Comparison of ENCODE assay signal across 23 cellular contexts in the genomic region with DNA sequence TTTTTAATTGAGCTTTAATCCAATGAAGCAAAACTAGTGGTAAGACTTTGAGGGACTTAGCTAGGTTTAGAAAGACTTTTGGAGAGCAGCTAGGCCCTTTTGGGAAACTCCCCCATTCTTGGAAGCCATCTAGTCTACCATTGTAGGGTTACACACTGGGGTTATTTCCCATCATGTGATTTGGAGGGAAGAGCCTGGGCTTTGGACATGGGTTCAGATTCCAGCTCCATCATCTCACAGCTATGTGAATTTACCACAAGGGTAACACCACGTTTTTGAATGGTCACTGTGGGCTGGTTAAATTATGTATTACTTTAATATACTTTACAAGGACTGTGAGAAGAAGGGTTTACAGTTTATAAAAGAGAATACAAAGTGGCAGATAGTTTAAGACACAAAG. TPM values are rescaled to one million over a fixed set of nuclear protein-coding genes. Genes with fewer than 3 reads are reported as not detected.
DNase-seq lines count a peak whose midpoint lies in the region; ATAC-seq and TF ChIP-seq lines count a peak whose summit lies in the region.
"Had no signal": no experiment of that assay in that cellular context is flagged by ENCODE, and none has a peak within 500 bp of the region (broad histone marks: within the 10 kb centered on the region; RNA-seq: fewer than 3 reads in every experiment).

No MANE protein-coding gene starts in this region.

- H3K4me1 Mint-ChIP-seq in activated T-cell treated with anti-CD3 and anti-CD28 coated beads, Interleukin-2, amount 50 U/mL, for 72 hours (ENCODE audit: low read depth), result peaks cover 39% of the 10 kb centered on the region
- H3K4me1 Mint-ChIP-seq: nephron had no signal

- no peak overlapping the region for H2BK5ac ChIP-seq in mesenchymal stem cell (ENCODE audit: low read depth, low read length, poor library complexity, severe bottlenecking)

- H3K27ac ChIP-seq in mesenchymal stem cell (ENCODE audit: low read length, poor library complexity, severe bottlenecking), result no peak overlapping the region
- H3K27ac ChIP-seq: BLaER1 treated with 17β-estradiol and CSF1 and Interleukin-3, amounts not matched to agents 10 nM and 100 nM; gastrocnemius medialis; transverse colon had no signal

- no peak overlapping the region for H3K23ac ChIP-seq in mesenchymal stem cell (ENCODE audit: low read length in 2 of 2)

- CTCF ChIA-PET in BJ (lab: Yijun Ruan, JAX), result interaction anchor here (1.0 to 2.1 kb wide), 3 partner anchors 8 to 12 kb away, joined by 4 to 7 read pairs (median 6); no protein-coding TSS in a partner anchor

- H3K14ac ChIP-seq in mesenchymal stem cell (ENCODE audit: low read length in 2 of 2), result no peak overlapping the region

- H3K36me3 ChIP-seq in BJ (ENCODE audit: control insufficient read depth, insufficient read depth, low read length) (no peaks in the 10 kb centered on the region), mesenchymal stem cell (ENCODE audit: control insufficient read depth in 1 of 2, insufficient read depth in 2 of 2, low read depth in 1 of 2, low read length in 2 of 2) (no peaks in the 10 kb centered on the region)
- H3K36me3 ChIP-seq: BLaER1 treated with 17β-estradiol and CSF1 and Interleukin-3, amounts not matched to agents 10 nM and 100 nM; gastrocnemius medialis; HAP-1; transverse colon had no signal

- H2AK5ac ChIP-seq in mesenchymal stem cell (ENCODE audit: low read length, severe bottlenecking), result no peak overlapping the region

- no peak overlapping the region for H2AFZ ChIP-seq in mesenchymal stem cell (ENCODE audit: low read depth, low read length)

- peaks cover 5% of the 10 kb centered on the region for H3K27me3 Mint-ChIP-seq in activated T-cell treated with anti-CD3 and anti-CD28 coated beads, Interleukin-2, amount 50 U/mL, for 72 hours (ENCODE audit: low read depth)
- H3K27me3 Mint-ChIP-seq: activated CD4-positive, alpha-beta T cell treated with anti-CD3 and anti-CD28 coated beads, Interleukin-2, amount 10 ng/mL, durations not matched to agents 24 days and 14 days had no signal

- H3K4me3 Mint-ChIP-seq in activated T-cell treated with anti-CD3 and anti-CD28 coated beads, Interleukin-2, amount 50 U/mL, for 72 hours, result no peak overlapping the region
- H3K4me3 Mint-ChIP-seq: activated CD4-positive, alpha-beta T cell treated with anti-CD3 and anti-CD28 coated beads, Interleukin-2, amount 10 ng/mL, durations not matched to agents 24 days and 14 days; IgD-negative memory B cell; nephron had no signal

- no peaks in the 10 kb centered on the region for H3K79me1 ChIP-seq in mesenchymal stem cell (replicated peaks; ENCODE audit: low read length, poor library complexity, severe bottlenecking)

- H4K8ac ChIP-seq in mesenchymal stem cell (ENCODE audit: low read length), result no peak overlapping the region

- H2BK12ac ChIP-seq in mesenchymal stem cell (ENCODE audit: low read length in 2 of 2), result no peak overlapping the region

- DNase-seq in BJ (ENCODE audit: low read depth), result peak; percentile 40
- peak; percentile 47 for DNase-seq in HT1080 (ENCODE audit: low read depth)
- peak; percentile 21 to 80 for DNase-seq in cardiac fibroblast (ENCODE audit: low read depth in 2 of 2)
- DNase-seq in mesenchymal stem cell, result peak; percentile 28
- no peak for DNase-seq in Right ventricle myocardium superior
- DNase-seq in activated naive CD4-positive, alpha-beta T cell treated with anti-CD3 and anti-CD28 coated beads, Interleukin-2, amount 50 U/mL, for 72 hours (ENCODE audit: low spot score in 2 of 2), result no peak
- no peak for DNase-seq in activated T-cell treated with anti-CD3 and anti-CD28 coated beads, Interleukin-2, amount 50 U/mL, for 72 hours
- DNase-seq: activated CD4-positive, alpha-beta T cell treated with anti-CD3 and anti-CD28 coated beads, Interleukin-2, amount 10 ng/mL, durations not matched to agents 24 days and 14 days; Calu3; gastrocnemius medialis; kidney glomerular epithelial cell; NCI-H1930; RPMI8226; stimulated activated naive CD8-positive, alpha-beta T cell treated with anti-CD3 and anti-CD28 coated beads, Interleukin-15, Interleukin-2, amounts not matched to agents 100 U/mL and 50 U/mL, for 24 hours; SW 1271; transverse colon had no signal

- peak overlapping the region; percentile 49 for H3K9ac ChIP-seq in mesenchymal stem cell (ENCODE audit: low read length)
- H3K9ac ChIP-seq: BLaER1 treated with 17β-estradiol and CSF1 and Interleukin-3, amounts not matched to agents 10 nM and 100 nM had no signal

- no peak overlapping the region for H3K4me2 ChIP-seq in mesenchymal stem cell (ENCODE audit: low read length, poor library complexity, severe bottlenecking)
- H3K4me2 ChIP-seq: BLaER1 treated with 17β-estradiol and CSF1 and Interleukin-3, amounts not matched to agents 10 nM and 100 nM had no signal

- H3K27me3 ChIP-seq in BJ (ENCODE audit: control insufficient read depth, insufficient read depth, low read length) (peaks cover 2% of the 10 kb centered on the region), mesenchymal stem cell (ENCODE audit: control insufficient read depth in 1 of 2, insufficient read depth in 1 of 2, low read length in 2 of 2) (no peaks in the 10 kb centered on the region)
- H3K27me3 ChIP-seq: BLaER1 treated with 17β-estradiol and CSF1 and Interleukin-3, amounts not matched to agents 10 nM and 100 nM; gastrocnemius medialis; transverse colon had no signal

- H3K27ac Mint-ChIP-seq in activated naive CD4-positive, alpha-beta T cell treated with anti-CD3 and anti-CD28 coated beads, Interleukin-2, amount 50 U/mL, for 72 hours, result no peak overlapping the region
- H3K27ac Mint-ChIP-seq in activated T-cell treated with anti-CD3 and anti-CD28 coated beads, Interleukin-2, amount 50 U/mL, for 72 hours, result no peak overlapping the region
- H3K27ac Mint-ChIP-seq: activated CD4-positive, alpha-beta T cell treated with anti-CD3 and anti-CD28 coated beads, Interleukin-2, amount 10 ng/mL, durations not matched to agents 24 days and 14 days; IgD-negative memory B cell had no signal

- TF ChIP-seq CTCF in BJ (IDR thresholded peaks at IDR 0.05; ENCODE audit: insufficient read depth, low read depth, low read length) (no peak), cardiac fibroblast (IDR thresholded peaks at IDR 0.05; ENCODE audit: low read depth, low read length) (no peak)

- intact Hi-C loops in Right ventricle myocardium superior (cut with DNase I), result no loop called here

- peaks cover 5% of the 10 kb centered on the region for H3K4me1 ChIP-seq in mesenchymal stem cell (ENCODE audit: control insufficient read depth, insufficient read depth, low read depth, low read length)
- H3K4me1 ChIP-seq: gastrocnemius medialis, HAP-1, transverse colon had no signal

- no peaks in the 10 kb centered on the region for H3K9me3 ChIP-seq in mesenchymal stem cell (ENCODE audit: control insufficient read depth, low read length)
- H3K9me3 ChIP-seq: BLaER1 treated with 17β-estradiol and CSF1 and Interleukin-3, amounts not matched to agents 10 nM and 100 nM; gastrocnemius medialis; HAP-1; transverse colon had no signal

- peaks cover 0 to 5% of the 10 kb centered on the region in 2 donors for H3K36me3 Mint-ChIP-seq in activated naive CD4-positive, alpha-beta T cell treated with anti-CD3 and anti-CD28 coated beads, Interleukin-2, amount 50 U/mL, for 72 hours
- H3K36me3 Mint-ChIP-seq in activated T-cell treated with anti-CD3 and anti-CD28 coated beads, Interleukin-2, amount 50 U/mL, for 72 hours (ENCODE audit: insufficient read depth in 2 of 2), result peaks cover 4% of the 10 kb centered on the region in 2 donors

- peaks cover 0 to 14% of the 10 kb centered on the region in 2 donors for H3K9me3 Mint-ChIP-seq in activated naive CD4-positive, alpha-beta T cell treated with anti-CD3 and anti-CD28 coated beads, Interleukin-2, amount 50 U/mL, for 72 hours
- peaks cover 0 to 2% of the 10 kb centered on the region in 2 donors for H3K9me3 Mint-ChIP-seq in activated T-cell treated with anti-CD3 and anti-CD28 coated beads, Interleukin-2, amount 50 U/mL, for 72 hours
- H3K9me3 Mint-ChIP-seq: IgD-negative memory B cell, nephron had no signal

- WGBS in mesenchymal stem cell, result no CpG with 5 or more reads among the region's 1 CpG

- H3K4me3 ChIP-seq in BJ (ENCODE audit: low read depth, low read length) (no peak overlapping the region), cardiac fibroblast (replicated peaks in 1 of 2; ENCODE audit: low read depth in 2 of 2, low read length in 2 of 2) (no peak overlapping the region), mesenchymal stem cell (ENCODE audit: insufficient read depth in 1 of 2, low read depth in 1 of 2, low read length in 2 of 2) (no peak overlapping the region)
- H3K4me3 ChIP-seq: BLaER1 treated with 17β-estradiol and CSF1 and Interleukin-3, amounts not matched to agents 10 nM and 100 nM; gastrocnemius medialis; GM12878; HAP-1; transverse colon had no signal

- POLR2A ChIA-PET in BJ (lab: Charles Lee), result no interaction called here

- H2BK120ac ChIP-seq in mesenchymal stem cell (ENCODE audit: low read depth, low read length), result no peak overlapping the region

- H3K4ac ChIP-seq in mesenchymal stem cell (ENCODE audit: low read depth in 1 of 2, low read length in 2 of 2), result no peak overlapping the region

- H3K18ac ChIP-seq in mesenchymal stem cell (ENCODE audit: low read depth in 1 of 2, low read length in 2 of 2), result no peak overlapping the region

- ATAC-seq in HG02885 (IDR thresholded peaks at IDR 0.05; ENCODE audit: poor library complexity, unreplicated experiment) (no peak), Right ventricle myocardium superior (ENCODE audit: poor library complexity) (no peak)
- ATAC-seq in activated naive CD4-positive, alpha-beta T cell treated with anti-CD3 and anti-CD28 coated beads, Interleukin-2, amount 50 U/mL, for 72 hours, result no peak
- no peak for ATAC-seq in activated T-cell treated with anti-CD3 and anti-CD28 coated beads, Interleukin-2, amount 50 U/mL, for 72 hours (replicated peaks in 1 of 2)
- ATAC-seq: gastrocnemius medialis; GM12878; stimulated activated naive CD8-positive, alpha-beta T cell treated with anti-CD3 and anti-CD28 coated beads, Interleukin-15, Interleukin-2, amounts not matched to agents 100 U/mL and 50 U/mL, for 24 hours had no signal

- H4K91ac ChIP-seq in mesenchymal stem cell (ENCODE audit: low read length), result no peak overlapping the region

- no peak overlapping the region for H2BK15ac ChIP-seq in mesenchymal stem cell (ENCODE audit: low read depth, poor library complexity, severe bottlenecking)

RNA-seq across cellular contexts. Expression of gene TNFSF15, which starts 18.3 kb away (rescaled TPM):
- 0.13 and 0.27 TPM in 2 replicates for polyA plus RNA-seq in BJ (2011; rRNA removed)
- 0.09 and 0.15 TPM in 2 replicates for polyA minus RNA-seq in BJ (2011; rRNA and poly(A)+ RNA removed)
- 0.23 and 0.53 TPM in 2 replicates for total RNA-seq in HT1080 (2014; rRNA removed; shearing (Covaris generic))
- 0.05 TPM in 2 replicates for polyA plus RNA-seq in HT1080 (2015; cell fraction: cytosol; rRNA removed)
- polyA plus RNA-seq in HT1080 (2015; cell fraction: nucleus; rRNA removed), result 0.02 and 0.07 TPM in 2 replicates
- polyA plus RNA-seq in mesenchymal stem cell (2013, experiment 1 of 2), result 7.4 TPM
- 7.3 TPM for polyA plus RNA-seq in mesenchymal stem cell (2013, experiment 2 of 2)
- total RNA-seq in Right ventricle myocardium superior, result not detected
- total RNA-seq in activated naive CD4-positive, alpha-beta T cell treated with anti-CD3 and anti-CD28 coated beads, Interleukin-2, amount 50 U/mL, for 72 hours, result under 1 TPM; 0.35 to 0.43 TPM
- total RNA-seq in activated T-cell treated with anti-CD3 and anti-CD28 coated beads, Interleukin-2, amount 50 U/mL, for 72 hours, result under 1 TPM; 0.19 to 0.26 TPM
- total RNA-seq: gastrocnemius medialis, GM12878, NCI-H460 had no signal

Comparison
In these comparisons a context has a peak if more than half of its experiments do, and no peak if none do; other contexts are left out.
1. DNase-seq: peak in BJ (single experiment), HT1080 (single experiment), cardiac fibroblast (2 of 2) and mesenchymal stem cell (single experiment); none in Right ventricle myocardium superior (single experiment), activated naive CD4-positive, alpha-beta T cell treated with anti-CD3 and anti-CD28 coated beads, Interleukin-2, amount 50 U/mL, for 72 hours (0 of 2) and activated T-cell treated with anti-CD3 and anti-CD28 coated beads, Interleukin-2, amount 50 U/mL, for 72 hours (0 of 2).